In genomic region chr9:28971881-28972280, GRCh38 we compare ENCODE assay signal across 26 cellular contexts.
"Had no signal": no experiment of that assay in that cellular context is flagged by ENCODE, and none has a peak within 500 bp of the region (broad histone marks: within the 10 kb centered on the region; RNA-seq: fewer than 3 reads in every experiment).

No MANE protein-coding gene starts in this region.

- H3K27me3 Mint-ChIP-seq: central memory CD8-positive, alpha-beta T cell; dendritic cell treated with granulocyte-macrophage colony-stimulating factor and Interleukin-4, amounts not matched to agents 40 ng/mL and 50 ng/mL, for 4 days; naive B cell; natural killer cell treated with Interleukin-12 subunit alpha and Interleukin-12 subunit beta and Interleukin-15 and Interleukin-18, amount 100 ng/mL, for 72 hours; progenitor cell of endocrine pancreas; stimulated activated naive CD8-positive, alpha-beta T cell treated with anti-CD3 and anti-CD28 coated beads, Interleukin-15, amount 100 ng/mL, for 72 hours had no signal

- H3K4me3 ChIP-seq: colonic mucosa, esophagus squamous epithelium, left lung, neural progenitor cell, right lobe of liver, smooth muscle cell, suprapubic skin, transverse colon had no signal

- H3K9ac ChIP-seq: neural progenitor cell, parathyroid adenoma had no signal

- H3K27ac Mint-ChIP-seq: dendritic cell treated with granulocyte-macrophage colony-stimulating factor and Interleukin-4, amounts not matched to agents 40 ng/mL and 50 ng/mL, for 4 days; naive B cell; natural killer cell treated with Interleukin-12 subunit alpha and Interleukin-12 subunit beta and Interleukin-15 and Interleukin-18, amount 100 ng/mL, for 72 hours; neural progenitor cell; progenitor cell of endocrine pancreas; stimulated activated naive CD8-positive, alpha-beta T cell treated with anti-CD3 and anti-CD28 coated beads, Interleukin-15, amount 100 ng/mL, for 72 hours had no signal

- H3K9me3 ChIP-seq: colonic mucosa, esophagus squamous epithelium, left lung, right lobe of liver, suprapubic skin, transverse colon had no signal

- H3K27me3 ChIP-seq: colonic mucosa, esophagus squamous epithelium, left lung, neural progenitor cell, right lobe of liver, suprapubic skin, transverse colon had no signal

- H3K9me3 Mint-ChIP-seq: dendritic cell treated with granulocyte-macrophage colony-stimulating factor and Interleukin-4, amounts not matched to agents 40 ng/mL and 50 ng/mL, for 4 days; neural progenitor cell had no signal

- DNase-seq: colonic mucosa; effector CD8-positive, alpha-beta T cell; erythroblast; esophagus squamous epithelium; hypothalamus; left cardiac atrium; left lung; naive B cell; right lobe of liver; stimulated activated CD4-positive, alpha-beta T cell treated with anti-CD3 and anti-CD28 coated beads, Interleukin-12 subunit alpha, Interleukin-12 subunit beta, amount 100 ng/mL, for 4 hours; stimulated activated CD4-positive, alpha-beta T cell treated with anti-CD3 and anti-CD28 coated beads, Interleukin-1b, Interleukin-23, amount 100 ng/mL, for 48 hours; stimulated activated CD4-positive, alpha-beta T cell treated with anti-CD3 and anti-CD28 coated beads, Interleukin-4, amount 100 ng/mL, for 1 hour; stimulated activated CD8-positive, alpha-beta memory T cell treated with anti-CD3 and anti-CD28 coated beads, Interleukin-4, amount 100 ng/mL, for 48 hours; stimulated activated naive CD4-positive, alpha-beta T cell; stimulated activated naive CD8-positive, alpha-beta T cell treated with anti-CD3 and anti-CD28 coated beads, Interleukin-15, amount 100 ng/mL, for 72 hours; transverse colon had no signal

- H3K79me2 ChIP-seq: parathyroid adenoma had no signal

- H3K36me3 Mint-ChIP-seq: naive B cell, neural progenitor cell had no signal

- H3K4me3 Mint-ChIP-seq: central memory CD8-positive, alpha-beta T cell; dendritic cell treated with granulocyte-macrophage colony-stimulating factor and Interleukin-4, amounts not matched to agents 40 ng/mL and 50 ng/mL, for 4 days; naive B cell; natural killer cell treated with Interleukin-12 subunit alpha and Interleukin-12 subunit beta and Interleukin-15 and Interleukin-18, amount 100 ng/mL, for 72 hours; neural progenitor cell; stimulated activated naive CD8-positive, alpha-beta T cell treated with anti-CD3 and anti-CD28 coated beads, Interleukin-15, amount 100 ng/mL, for 72 hours had no signal

- H2AFZ ChIP-seq: neural progenitor cell, parathyroid adenoma had no signal

- H3K4me2 ChIP-seq: neural progenitor cell, smooth muscle cell had no signal

- H3K4me1 Mint-ChIP-seq: central memory CD8-positive, alpha-beta T cell; naive B cell; neural progenitor cell; stimulated activated naive CD8-positive, alpha-beta T cell treated with anti-CD3 and anti-CD28 coated beads, Interleukin-15, amount 100 ng/mL, for 72 hours had no signal

- FAIRE-seq: endothelial cell of umbilical vein, frontal cortex had no signal

- H3K36me3 ChIP-seq: colonic mucosa, esophagus squamous epithelium, left lung, neural progenitor cell, right lobe of liver, suprapubic skin, transverse colon had no signal

- H3K27ac ChIP-seq: colonic mucosa, esophagus squamous epithelium, left lung, neural progenitor cell, parathyroid adenoma, right lobe of liver, suprapubic skin, transverse colon had no signal

- H3K4me1 ChIP-seq: colonic mucosa, esophagus squamous epithelium, left lung, neural progenitor cell, parathyroid adenoma, right lobe of liver, suprapubic skin, transverse colon had no signal
